11 cellular contexts compared by ENCODE assay signal in the genomic region with DNA sequence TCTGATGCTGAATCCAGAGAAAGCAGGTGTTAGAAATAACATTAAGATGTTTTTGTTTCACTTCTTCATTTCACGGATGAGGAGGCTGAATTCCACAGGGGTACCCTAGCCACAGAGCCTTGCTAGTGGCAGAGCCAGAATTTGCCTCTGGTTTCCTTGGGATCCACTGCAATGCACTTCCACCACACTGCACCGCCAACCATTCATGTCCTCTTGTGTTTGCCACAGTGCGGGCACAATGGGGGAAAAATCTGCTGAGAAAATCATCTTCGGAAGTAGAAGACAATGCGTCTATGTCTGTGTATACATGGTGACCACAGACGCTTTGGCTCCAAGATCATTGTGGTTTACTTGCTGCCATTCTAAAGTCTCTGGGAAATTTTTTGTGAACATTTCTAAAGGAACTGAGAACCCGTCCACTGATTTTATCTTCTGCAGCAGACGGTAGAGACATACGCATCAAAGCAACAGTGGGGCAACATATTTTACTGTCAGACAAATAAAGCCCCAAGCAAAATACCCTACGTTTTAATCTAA. TPM values are rescaled to one million over a fixed set of nuclear protein-coding genes. Genes with fewer than 3 reads are reported as not detected.
DNase-seq lines count a peak whose midpoint lies in the region; ATAC-seq and TF ChIP-seq lines count a peak whose summit lies in the region.
"Had no signal": no experiment of that assay in that cellular context is flagged by ENCODE, and none has a peak within 500 bp of the region (broad histone marks: within the 10 kb centered on the region; RNA-seq: fewer than 3 reads in every experiment).

No MANE protein-coding gene starts in this region.

- TF ChIP-seq CTCF in GM12875 (IDR thresholded peaks at IDR 0.05; ENCODE audit: borderline replicate concordance, insufficient read depth, low read depth, low read length) (no peak), dorsolateral prefrontal cortex (IDR thresholded peaks at IDR 0.05 in 54 of 56, conservative IDR thresholded peaks at IDR 0.05 in 2 of 56; ENCODE audit: low read depth in 1 of 56, partially characterized antibody in 56 of 56) (no peak), body of pancreas (IDR thresholded peaks at IDR 0.05) (no peak)

- H3K27me3 ChIP-seq in dorsolateral prefrontal cortex (peaks cover 0 to 5% (median 0%) of the 10 kb centered on the region in 45 donors), body of pancreas (no peaks in the 10 kb centered on the region)
- H3K27me3 ChIP-seq: cardiac muscle cell had no signal

- H3K27ac ChIP-seq in dorsolateral prefrontal cortex: no peak overlapping the region
- H3K27ac ChIP-seq in body of pancreas: no peak overlapping the region
- H3K27ac ChIP-seq: cardiac muscle cell had no signal

- 51 to 68% methylated on average over 10 of the region's 10 CpGs for WGBS in body of pancreas, 2 donors

- ATAC-seq in HG03139 (IDR thresholded peaks at IDR 0.05; ENCODE audit: unreplicated experiment) (peak; percentile 37), body of pancreas (no peak)

- peak; percentile 37 for DNase-seq in activated CD4-positive, CD25-positive, alpha-beta regulatory T cell treated with anti-CD3 and anti-CD28 coated beads, Interleukin-2, amount 50 U/mL, for 72 hours
- DNase-seq in germinal center (ENCODE audit: low spot score) (peak; percentile 13), dorsolateral prefrontal cortex (no peak), NCI-H82 treated with DMSO at 0.1 percent for 48 hours (lab: John Stamatoyannopoulos, UW; ENCODE audit: unreplicated experiment) (no peak), epidermal melanocyte (ENCODE audit: insufficient read length, low spot score) (no peak), body of pancreas (no peak)
- DNase-seq: glutamatergic neuron, NCI-H510A had no signal

- H3K4me3 ChIP-seq in GM12875 (ENCODE audit: low read depth, low read length): peak overlapping the region; percentile 17
- H3K4me3 ChIP-seq in dorsolateral prefrontal cortex: no peak overlapping the region
- no peak overlapping the region for H3K4me3 ChIP-seq in body of pancreas
- H3K4me3 ChIP-seq: cardiac muscle cell had no signal

- intact Hi-C loops in dorsolateral prefrontal cortex (cut with DNase I) (no loop called here), body of pancreas (cut with DNase I) (no loop called here)

- no peaks in the 10 kb centered on the region for H3K36me3 ChIP-seq in body of pancreas (replicated peaks in 1 of 2; ENCODE audit: insufficient read depth in 1 of 2, low read depth in 2 of 2)
- H3K36me3 ChIP-seq: cardiac muscle cell had no signal

- H3K4me1 ChIP-seq in body of pancreas: no peaks in the 10 kb centered on the region

- H3K9me3 ChIP-seq in body of pancreas: no peaks in the 10 kb centered on the region

- TF ChIP-seq POLR2A in body of pancreas (IDR thresholded peaks at IDR 0.05): no peak

RNA-seq across cellular contexts. Expression of a gene that starts 14.9 kb away (rescaled TPM):
- total RNA-seq in dorsolateral prefrontal cortex: not detected
- total RNA-seq in body of pancreas: not detected
- total RNA-seq: cardiac muscle cell had no signal

Comparison
In these comparisons a context has a peak if more than half of its experiments do, and no peak if none do; other contexts are left out.
1. DNase-seq: peak in activated CD4-positive, CD25-positive, alpha-beta regulatory T cell treated with anti-CD3 and anti-CD28 coated beads, Interleukin-2, amount 50 U/mL, for 72 hours (single experiment) and germinal center (single experiment); none in dorsolateral prefrontal cortex (0 of 10), NCI-H82 treated with DMSO at 0.1 percent for 48 hours (single experiment), epidermal melanocyte (single experiment) and body of pancreas (0 of 4).